Comparison of ENCODE assay signal across 9 cellular contexts in genomic region chr1:203682401-203683383, GRCh38. TPM values are rescaled to one million over a fixed set of nuclear protein-coding genes. Genes with fewer than 3 reads are reported as not detected.
A peak's percentile ranks its signal among the peaks of the same experiment; 100 is the strongest.
DNase-seq lines count a peak whose midpoint lies in the region; ATAC-seq and TF ChIP-seq lines count a peak whose summit lies in the region.
"Had no signal": no experiment of that assay in that cellular context is flagged by ENCODE, and none has a peak within 500 bp of the region (broad histone marks: within the 10 kb centered on the region; RNA-seq: fewer than 3 reads in every experiment).

No MANE protein-coding gene starts in this region.

- H3F3A ChIP-seq in smooth muscle cell (ENCODE audit: low read depth) = peaks cover 15% of the 10 kb centered on the region

- H3K79me2 ChIP-seq in smooth muscle cell (ENCODE audit: low read depth) = peaks cover 63% of the 10 kb centered on the region

- no peak overlapping the region for H3K9ac ChIP-seq in smooth muscle cell (ENCODE audit: low read depth)

- WGBS in smooth muscle cell (ENCODE audit: low lambda C conversion rate) = 85% methylated on average over 20 of the region's 20 CpGs

- H3K9me3 ChIP-seq in neutrophil (no peaks in the 10 kb centered on the region), smooth muscle cell (replicated peaks; ENCODE audit: low read depth) (no peaks in the 10 kb centered on the region)
- H3K9me3 ChIP-seq: body of pancreas had no signal

- no peak overlapping the region for H3K4me2 ChIP-seq in smooth muscle cell

- peaks cover 86% of the 10 kb centered on the region for H4K20me1 ChIP-seq in smooth muscle cell (ENCODE audit: low read depth)

- peak overlapping the region; percentile 20 to 27 for H3K4me3 ChIP-seq in neutrophil (ENCODE audit: low read depth in 1 of 2, low read length in 1 of 2)
- H3K4me3 ChIP-seq in smooth muscle cell = no peak overlapping the region
- H3K4me3 ChIP-seq: body of pancreas had no signal

- DNase-seq in COLO668 (lab: John Stamatoyannopoulos, UW; ENCODE audit: unreplicated experiment) (peak; percentile 21), NCI-H510A treated with DMSO at 0.1 percent for 48 hours (lab: John Stamatoyannopoulos, UW) (peak; percentile 72), smooth muscle cell (lab: John Stamatoyannopoulos, UW; ENCODE audit: unreplicated experiment) (no peak), anterior cingulate cortex (lab: John Stamatoyannopoulos, UW) (no peak), T1000 (lab: John Stamatoyannopoulos, UW) (no peak)
- peak; percentile 23 for DNase-seq in activated naive CD4-positive, alpha-beta T cell treated with anti-CD3 and anti-CD28 coated beads, Interleukin-2, amount 50 U/mL, for 16 hours

- H3K27me3 ChIP-seq in neutrophil = no peaks in the 10 kb centered on the region
- H3K27me3 ChIP-seq in smooth muscle cell (ENCODE audit: low read depth) = no peaks in the 10 kb centered on the region
- H3K27me3 ChIP-seq: body of pancreas had no signal

- H3K4me1 ChIP-seq in neutrophil (ENCODE audit: control insufficient read depth in 1 of 2, insufficient read depth in 1 of 2, low read depth in 1 of 2, low read length in 1 of 2) = peaks cover 18 to 32% of the 10 kb centered on the region in 2 experiments
- H3K4me1 ChIP-seq in smooth muscle cell (ENCODE audit: low read depth) = peaks cover 4% of the 10 kb centered on the region

- no peak for TF ChIP-seq CTCF in neutrophil (IDR thresholded peaks at IDR 0.05)
- TF ChIP-seq CTCF in smooth muscle cell (IDR thresholded peaks at IDR 0.05; ENCODE audit: borderline replicate concordance, insufficient read depth, poor library complexity, severe bottlenecking) = no peak

- H3K27ac ChIP-seq in neutrophil (peak overlapping the region; percentile 76), smooth muscle cell (ENCODE audit: low read depth) (no peak overlapping the region)
- H3K27ac ChIP-seq: body of pancreas had no signal

- H3K36me3 ChIP-seq in neutrophil = peaks cover 8% of the 10 kb centered on the region
- H3K36me3 ChIP-seq in smooth muscle cell (ENCODE audit: low read depth) = peaks cover 4% of the 10 kb centered on the region

- H2AFZ ChIP-seq in smooth muscle cell (ENCODE audit: low read depth) = no peak overlapping the region

- ATAC-seq in GM19023 (IDR thresholded peaks at IDR 0.05; ENCODE audit: unreplicated experiment) = no peak
- ATAC-seq: body of pancreas had no signal

RNA-seq across cellular contexts. Expression of gene ATP2B4, which starts 56.1 kb away (rescaled TPM):
- 104 and 113 TPM in 2 replicates for total RNA-seq in smooth muscle cell
- polyA plus RNA-seq in smooth muscle cell = 31.1 and 49.3 TPM in 2 replicates

Comparison
In these comparisons a context has a peak if more than half of its experiments do, and no peak if none do; other contexts are left out.
1. DNase-seq: peak in COLO668 (single experiment), NCI-H510A treated with DMSO at 0.1 percent for 48 hours (single experiment) and activated naive CD4-positive, alpha-beta T cell treated with anti-CD3 and anti-CD28 coated beads, Interleukin-2, amount 50 U/mL, for 16 hours (single experiment); none in smooth muscle cell (single experiment), anterior cingulate cortex (0 of 58) and T1000 (single experiment).